ENCODE assay signal across 9 cellular contexts in genomic region chr14:76056128-76056527, GRCh38.
DNase-seq lines count a peak whose midpoint lies in the region; ATAC-seq and TF ChIP-seq lines count a peak whose summit lies in the region.
"Had no signal": no experiment of that assay in that cellular context is flagged by ENCODE, and none has a peak within 500 bp of the region (broad histone marks: within the 10 kb centered on the region; RNA-seq: fewer than 3 reads in every experiment).

No MANE protein-coding gene starts in this region.

- H3K4me3 Mint-ChIP-seq in endothelial cell (ENCODE audit: unreplicated experiment): no peak overlapping the region
- H3K4me3 Mint-ChIP-seq: activated naive CD8-positive, alpha-beta T cell treated with anti-CD3 and anti-CD28 coated beads, Interleukin-2, amount 10 ng/mL, durations not matched to agents 7 days and 5 days had no signal

- H3K27me3 ChIP-seq in cardiac muscle cell: no peaks in the 10 kb centered on the region
- no peaks in the 10 kb centered on the region for H3K27me3 ChIP-seq in upper lobe of right lung

- no peaks in the 10 kb centered on the region for H3K9me3 Mint-ChIP-seq in endothelial cell (ENCODE audit: unreplicated experiment)
- H3K9me3 Mint-ChIP-seq: activated naive CD8-positive, alpha-beta T cell treated with anti-CD3 and anti-CD28 coated beads, Interleukin-2, amount 10 ng/mL, durations not matched to agents 7 days and 5 days had no signal

- H3K4me1 ChIP-seq in cardiac muscle cell (ENCODE audit: low read depth): no peaks in the 10 kb centered on the region
- no peaks in the 10 kb centered on the region for H3K4me1 ChIP-seq in upper lobe of right lung

- H3K27ac ChIP-seq in cardiac muscle cell (no peak overlapping the region), upper lobe of right lung (no peak overlapping the region)

- ATAC-seq in Right ventricle myocardium superior (ENCODE audit: poor library complexity) (no peak), upper lobe of right lung (no peak), HG02588 (IDR thresholded peaks at IDR 0.05; ENCODE audit: unreplicated experiment) (no peak), HG03439 (IDR thresholded peaks at IDR 0.05; ENCODE audit: unreplicated experiment) (no peak)

- no peak overlapping the region for H3K27ac Mint-ChIP-seq in endothelial cell (ENCODE audit: unreplicated experiment)
- H3K27ac Mint-ChIP-seq: activated naive CD8-positive, alpha-beta T cell treated with anti-CD3 and anti-CD28 coated beads, Interleukin-2, amount 10 ng/mL, durations not matched to agents 7 days and 5 days had no signal

- DNase-seq in cardiac muscle cell (ENCODE audit: low read depth in 1 of 2, low spot score in 1 of 2) (peak in 1 of 2 donors; percentile 19), Right ventricle myocardium superior (no peak), NCI-H524 (lab: John Stamatoyannopoulos, UW) (peak; percentile 30 to 59), endothelial cell (ENCODE audit: low spot score) (no peak), upper lobe of right lung (no peak)
- no peak for DNase-seq in stimulated activated CD4-positive, alpha-beta T cell treated with anti-CD3 and anti-CD28 coated beads, Interleukin-2, amount 100 ng/mL, for 24 hours
- DNase-seq: activated naive CD8-positive, alpha-beta T cell treated with anti-CD3 and anti-CD28 coated beads, Interleukin-2, amount 10 ng/mL, durations not matched to agents 7 days and 5 days had no signal

- H3K27me3 Mint-ChIP-seq in endothelial cell (ENCODE audit: unreplicated experiment): no peaks in the 10 kb centered on the region
- H3K27me3 Mint-ChIP-seq: activated naive CD8-positive, alpha-beta T cell treated with anti-CD3 and anti-CD28 coated beads, Interleukin-2, amount 10 ng/mL, durations not matched to agents 7 days and 5 days had no signal

- peaks cover 2% of the 10 kb centered on the region for H3K36me3 Mint-ChIP-seq in endothelial cell (ENCODE audit: low read depth, unreplicated experiment)

- H3K4me3 ChIP-seq in cardiac muscle cell: no peak overlapping the region
- H3K4me3 ChIP-seq in upper lobe of right lung: no peak overlapping the region

- H3K36me3 ChIP-seq in cardiac muscle cell: no peaks in the 10 kb centered on the region
- H3K36me3 ChIP-seq in upper lobe of right lung: peaks cover 15% of the 10 kb centered on the region

- no peaks in the 10 kb centered on the region for H3K9me3 ChIP-seq in cardiac muscle cell (ENCODE audit: low read depth)
- no peaks in the 10 kb centered on the region for H3K9me3 ChIP-seq in upper lobe of right lung

- TF ChIP-seq CTCF in cardiac muscle cell (IDR thresholded peaks at IDR 0.05; ENCODE audit: low read depth, low read length): peak; percentile 59
- peak; percentile 22 for TF ChIP-seq CTCF in endothelial cell (IDR thresholded peaks at IDR 0.05; ENCODE audit: unreplicated experiment)
- peak; percentile 24 for TF ChIP-seq CTCF in upper lobe of right lung (IDR thresholded peaks at IDR 0.05)

- intact Hi-C loops in Right ventricle myocardium superior (cut with DNase I): no loop called here
- intact Hi-C loops in upper lobe of right lung (cut with DNase I): loop anchor here (10.0 kb wide), 1 partner anchor 299 kb away; no protein-coding TSS in a partner anchor

- H3K4me1 Mint-ChIP-seq in endothelial cell (ENCODE audit: unreplicated experiment): no peaks in the 10 kb centered on the region
- H3K4me1 Mint-ChIP-seq: activated naive CD8-positive, alpha-beta T cell treated with anti-CD3 and anti-CD28 coated beads, Interleukin-2, amount 10 ng/mL, durations not matched to agents 7 days and 5 days had no signal

Comparison
In these comparisons a context has a peak if more than half of its experiments do, and no peak if none do; other contexts are left out.
1. DNase-seq: peak in NCI-H524 (2 of 2); none in Right ventricle myocardium superior (single experiment), endothelial cell (single experiment), upper lobe of right lung (single experiment) and stimulated activated CD4-positive, alpha-beta T cell treated with anti-CD3 and anti-CD28 coated beads, Interleukin-2, amount 100 ng/mL, for 24 hours (0 of 2).
2. Peak in every context shown above with its lines, with median percentiles within 50 percentile points of each other: CTCF ChIP-seq.